ENCODE assay signal across 25 cellular contexts in the genomic region with DNA sequence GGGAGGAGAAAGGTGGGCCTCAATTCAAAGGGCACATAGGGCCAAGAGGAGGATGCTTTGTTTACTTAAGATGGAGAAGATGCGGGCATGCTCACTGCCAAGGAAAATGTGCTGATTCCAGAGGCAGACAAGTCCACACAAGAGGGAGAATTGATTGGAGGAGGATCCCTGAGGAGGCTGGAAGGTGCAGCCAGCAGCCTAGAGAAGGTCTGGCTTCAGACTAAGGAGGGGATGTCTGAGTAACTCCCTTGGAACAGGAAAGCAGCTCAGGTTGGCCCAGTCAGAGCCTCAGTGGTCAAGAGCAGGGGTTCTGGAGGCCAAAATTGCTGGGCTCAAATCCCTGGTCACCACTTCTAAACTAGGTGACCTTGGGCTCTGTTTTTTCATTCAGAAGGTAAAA.
"Had no signal": no experiment of that assay in that cellular context is flagged by ENCODE, and none has a peak within 500 bp of the region (broad histone marks: within the 10 kb centered on the region; RNA-seq: fewer than 3 reads in every experiment).

No MANE protein-coding gene starts in this region.

- FAIRE-seq: keratinocyte had no signal

- H3K27ac ChIP-seq: left lung, lower lobe of right lung, ovary, prostate gland, tibial nerve, uterus had no signal

- H3K36me3 ChIP-seq: left lung, lower lobe of right lung, ovary, prostate gland, tibial nerve, uterus had no signal

- DNase-seq: hippocampal formation; left colon; left lung; lower lobe of right lung; midbrain; mucosa of descending colon; naive thymus-derived CD4-positive, alpha-beta T cell; ovary; posterior cingulate gyrus; retina; right cardiac atrium; stimulated activated CD4-positive, alpha-beta T cell treated with anti-CD3 and anti-CD28 coated beads, Interleukin-1b, Interleukin-23, amount 100 ng/mL, for 48 hours; stimulated activated CD4-positive, alpha-beta T cell treated with anti-CD3 and anti-CD28 coated beads, Interleukin-2, amount 100 ng/mL, for 48 hours; stimulated activated CD4-positive, alpha-beta T cell treated with anti-CD3 and anti-CD28 coated beads, Interleukin-4, amount 100 ng/mL, for 4 hours; stimulated activated CD8-positive, alpha-beta memory T cell treated with anti-CD3 and anti-CD28 coated beads, Interleukin-4, amount 100 ng/mL, for 48 hours; stimulated activated naive CD4-positive, alpha-beta T cell treated with Interleukin-2 at 50 U/mL for 16 hours; stimulated activated naive CD8-positive, alpha-beta T cell treated with anti-CD3 and anti-CD28 coated beads, Interleukin-15, amount 100 ng/mL, for 72 hours; substantia nigra; uterus had no signal

- H3K4me3 ChIP-seq: left lung, lower lobe of right lung, mucosa of descending colon, ovary, prostate gland, smooth muscle cell, tibial nerve, uterus had no signal

- H3K4me1 ChIP-seq: left lung, lower lobe of right lung, prostate gland, tibial nerve, uterus had no signal

- H3K9me3 ChIP-seq: left lung, lower lobe of right lung, mucosa of descending colon, ovary, prostate gland, uterus had no signal

- ATAC-seq: left colon; left lung; lower lobe of right lung; mucosa of descending colon; naive thymus-derived CD4-positive, alpha-beta T cell; natural killer cell treated with Interleukin-12 subunit alpha and Interleukin-12 subunit beta and Interleukin-15 and Interleukin-18, amount 100 ng/mL, for 72 hours; right cardiac atrium; stimulated activated memory B cell treated with anti-CD40 and anti-IgM and Interleukin-4, amounts not matched to agents 10 μg/mL and 1 μg/mL and 100 μg/mL, for 72 hours; stimulated activated naive CD8-positive, alpha-beta T cell treated with anti-CD3 and anti-CD28 coated beads, Interleukin-15, amount 100 ng/mL, for 72 hours had no signal

- H3K27me3 ChIP-seq: left lung, ovary, tibial nerve, uterus had no signal
